Comparison of ENCODE assay signal across 16 cellular contexts in genomic region chr13:91308299-91308698, GRCh38. TPM values are rescaled to one million over a fixed set of nuclear protein-coding genes. Genes with fewer than 3 reads are reported as not detected.
A peak's percentile ranks its signal among the peaks of the same experiment; 100 is the strongest.
DNase-seq lines count a peak whose midpoint lies in the region; ATAC-seq and TF ChIP-seq lines count a peak whose summit lies in the region.
"Had no signal": no experiment of that assay in that cellular context is flagged by ENCODE, and none has a peak within 500 bp of the region (broad histone marks: within the 10 kb centered on the region; RNA-seq: fewer than 3 reads in every experiment).

No MANE protein-coding gene starts in this region.

- DNase-seq in HEK293T (ENCODE audit: extremely low spot score) (peak; percentile 42), PC-3 (peak; percentile 3), kidney epithelial cell (ENCODE audit: low read depth) (no peak), OCI-M1 (lab: John Stamatoyannopoulos, UW) (no peak), cardiac septum (ENCODE audit: low spot score) (no peak)
- no peak for DNase-seq in stimulated activated CD4-positive, alpha-beta T cell treated with anti-CD3 and anti-CD28 coated beads, Interleukin-4, amount 100 ng/mL, for 24 hours
- DNase-seq: activated T-cell treated with anti-CD3 and anti-CD28 coated beads, Interleukin-2, amount 50 U/mL, for 1 hour; body of pancreas; Calu3; NCI-H1930; retina; RPMI8226 had no signal

- no peak overlapping the region for H2AFZ ChIP-seq in PC-3 (ENCODE audit: low read length)

- H3K79me2 ChIP-seq in PC-3 (ENCODE audit: low read length), result no peaks in the 10 kb centered on the region

- H4K20me1 ChIP-seq in PC-3 (ENCODE audit: low read length), result no peaks in the 10 kb centered on the region

- H3K4me1 Mint-ChIP-seq in stimulated activated memory B cell treated with anti-CD40 and anti-IgM and Interleukin-4, amounts not matched to agents 10 μg/mL and 1 μg/mL and 100 μg/mL, for 72 hours, result peaks cover 13% of the 10 kb centered on the region

- H3K9ac ChIP-seq in PC-3 (ENCODE audit: low read length), result no peak overlapping the region

- H3K27me3 ChIP-seq in PC-3 (ENCODE audit: low read length) (peaks cover 16% of the 10 kb centered on the region), kidney epithelial cell (ENCODE audit: control insufficient read depth, insufficient read depth, low read length) (no peaks in the 10 kb centered on the region)
- H3K27me3 ChIP-seq: body of pancreas had no signal

- no peaks in the 10 kb centered on the region for H3K27me3 Mint-ChIP-seq in stimulated activated memory B cell treated with anti-CD40 and anti-IgM and Interleukin-4, amounts not matched to agents 10 μg/mL and 1 μg/mL and 100 μg/mL, for 72 hours

- no peaks in the 10 kb centered on the region for H3K4me1 ChIP-seq in PC-3 (ENCODE audit: insufficient read depth, low read length)
- H3K4me1 ChIP-seq: body of pancreas, suprapubic skin had no signal

- no peak overlapping the region for H3K27ac ChIP-seq in PC-3 (ENCODE audit: low read length)
- H3K27ac ChIP-seq: body of pancreas, esophagus muscularis mucosa, suprapubic skin had no signal

- no peaks in the 10 kb centered on the region for H3K9me3 ChIP-seq in PC-3 (ENCODE audit: low read length)
- H3K9me3 ChIP-seq: body of pancreas, esophagus muscularis mucosa, suprapubic skin had no signal

- peak; percentile 57 for TF ChIP-seq CTCF in GM12872 (IDR thresholded peaks at IDR 0.05; ENCODE audit: insufficient read depth, low read depth, low read length)
- 0 out of 2 replicates have a peak, but pooled peaks have one; percentile 9 for TF ChIP-seq CTCF in PC-3 (conservative IDR thresholded peaks at IDR 0.05; ENCODE audit: low read depth, low read length)
- TF ChIP-seq CTCF in kidney epithelial cell (IDR thresholded peaks at IDR 0.05; ENCODE audit: insufficient read depth, low read length, poor library complexity, severe bottlenecking), result peak; percentile 9

- no peak overlapping the region for H3K4me2 ChIP-seq in PC-3 (ENCODE audit: low read length)

- no peak overlapping the region for H3K27ac Mint-ChIP-seq in stimulated activated memory B cell treated with anti-CD40 and anti-IgM and Interleukin-4, amounts not matched to agents 10 μg/mL and 1 μg/mL and 100 μg/mL, for 72 hours

- H3K36me3 ChIP-seq in PC-3 (ENCODE audit: low read depth, low read length) (no peaks in the 10 kb centered on the region), kidney epithelial cell (ENCODE audit: control insufficient read depth, insufficient read depth, low read length) (no peaks in the 10 kb centered on the region)
- H3K36me3 ChIP-seq: esophagus muscularis mucosa, suprapubic skin had no signal

- POLR2A ChIA-PET in HEK293T (lab: Yijun Ruan, JAX), result interaction anchor here (1.1 kb wide), 1 partner anchor 38 kb away, joined by 3 read pairs; no protein-coding TSS in a partner anchor
- POLR2A ChIA-PET in PC-3 (lab: Charles Lee; ENCODE audit: unreplicated experiment), result no interaction called here

- H3K9me2 ChIP-seq in PC-3 (replicated peaks; ENCODE audit: low read length), result no peaks in the 10 kb centered on the region

- no TSS peak for BruUV-seq in PC-3 (replicated peaks; lab: Mats Ljungman, UMichigan)

- no peaks in the 10 kb centered on the region for H3F3A ChIP-seq in PC-3 (ENCODE audit: low read length, unreplicated experiment)

- no peak for ATAC-seq in PC-3
- no peak for ATAC-seq in stimulated activated memory B cell treated with anti-CD40 and anti-IgM and Interleukin-4, amounts not matched to agents 10 μg/mL and 1 μg/mL and 100 μg/mL, for 72 hours
- ATAC-seq: body of pancreas had no signal

- H3K36me3 Mint-ChIP-seq in stimulated activated memory B cell treated with anti-CD40 and anti-IgM and Interleukin-4, amounts not matched to agents 10 μg/mL and 1 μg/mL and 100 μg/mL, for 72 hours, result no peaks in the 10 kb centered on the region

- H3K9me3 Mint-ChIP-seq in stimulated activated memory B cell treated with anti-CD40 and anti-IgM and Interleukin-4, amounts not matched to agents 10 μg/mL and 1 μg/mL and 100 μg/mL, for 72 hours, result no peaks in the 10 kb centered on the region

- intact Hi-C loops in PC-3 (cut with micrococcal nuclease) (no loop called here), cardiac septum (cut with DNase I) (no loop called here)

- CTCF ChIA-PET in HEK293T (lab: Yijun Ruan, JAX), result interaction anchor here (0.5 to 0.6 kb wide), 2 partner anchors 13 to 76 kb away, joined by 3 read pairs; no protein-coding TSS in a partner anchor
- CTCF ChIA-PET in PC-3 (lab: Charles Lee), result no interaction called here

- H3K4me3 Mint-ChIP-seq in stimulated activated memory B cell treated with anti-CD40 and anti-IgM and Interleukin-4, amounts not matched to agents 10 μg/mL and 1 μg/mL and 100 μg/mL, for 72 hours, result no peak overlapping the region

- no peak overlapping the region for H3K4me3 ChIP-seq in PC-3 (ENCODE audit: low read length)
- no peak overlapping the region for H3K4me3 ChIP-seq in kidney epithelial cell (ENCODE audit: low read depth, low read length)
- H3K4me3 ChIP-seq: body of pancreas, esophagus muscularis mucosa, suprapubic skin had no signal

TF ChIP-seq in HEK293T, 16 proteins besides CTCF, POLR2A, EP300 and RAD21:
- TF ChIP-seq LEF1 (IDR thresholded peaks at IDR 0.05; ENCODE audit: borderline replicate concordance) (no peak), ARNT (IDR thresholded peaks at IDR 0.05) (no peak), CTBP1 (IDR thresholded peaks at IDR 0.05; ENCODE audit: borderline replicate concordance) (no peak), L3MBTL2 (conservative IDR thresholded peaks at IDR 0.05) (no peak), FOXM1 (IDR thresholded peaks at IDR 0.05; ENCODE audit: borderline replicate concordance) (no peak), TARDBP (IDR thresholded peaks at IDR 0.05) (no peak), ZNF384 (IDR thresholded peaks at IDR 0.05) (0 out of 2 replicates have a peak, but pooled peaks have one; percentile 21)
TF ChIP-seq in HEK293T: peak in this region for 1.

RNA-seq across cellular contexts. Expression of gene MIR17HG, which starts 39.2 kb away (rescaled TPM):
- total RNA-seq in PC-3 (2014; rRNA removed), result 5.5 and 5.6 TPM in 2 replicates
- total RNA-seq in kidney epithelial cell, result 3.4 and 5.8 TPM in 2 replicates
- 0.65 TPM for total RNA-seq in cardiac septum

Comparison
In these comparisons a context has a peak if more than half of its experiments do, and no peak if none do; other contexts are left out.
1. DNase-seq: peak in HEK293T (single experiment) and PC-3 (single experiment); none in kidney epithelial cell (single experiment), stimulated activated CD4-positive, alpha-beta T cell treated with anti-CD3 and anti-CD28 coated beads, Interleukin-4, amount 100 ng/mL, for 24 hours (single experiment), OCI-M1 (single experiment) and cardiac septum (single experiment).
2. Peak in every context shown above with its lines, with median percentiles within 50 percentile points of each other: CTCF ChIP-seq.